In the genomic region with DNA sequence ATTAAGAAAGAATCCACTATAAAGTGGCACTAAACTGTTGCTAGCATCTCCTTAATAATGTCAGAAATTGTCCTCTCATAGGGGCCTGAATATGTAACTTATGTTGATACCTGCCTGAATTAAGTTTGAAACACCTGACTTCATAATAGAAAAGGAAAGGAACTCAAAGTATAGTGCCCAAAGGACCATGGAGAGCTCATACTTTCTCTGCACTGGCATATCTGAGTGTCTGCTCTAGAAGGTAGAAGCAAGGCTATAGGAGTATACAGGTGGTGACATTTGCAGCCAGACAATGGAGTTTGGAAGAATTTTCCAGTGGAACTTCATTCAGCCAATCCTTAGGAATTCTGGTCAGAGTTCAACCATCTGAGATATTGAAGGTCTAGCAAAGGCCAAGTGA, we compare ENCODE assay signal across 27 cellular contexts.
"Had no signal": no experiment of that assay in that cellular context is flagged by ENCODE, and none has a peak within 500 bp of the region (broad histone marks: within the 10 kb centered on the region; RNA-seq: fewer than 3 reads in every experiment).

No MANE protein-coding gene starts in this region.

- H3K4me1 ChIP-seq: colonic mucosa, esophagus muscularis mucosa, esophagus squamous epithelium, foreskin keratinocyte, gastrocnemius medialis, gastroesophageal sphincter had no signal

- H3K27me3 Mint-ChIP-seq: dendritic cell treated with granulocyte-macrophage colony-stimulating factor and Interleukin-4, amounts not matched to agents 40 ng/mL and 50 ng/mL, for 4 days; effector memory CD8-positive, alpha-beta T cell had no signal

- H3K27ac Mint-ChIP-seq: dendritic cell treated with granulocyte-macrophage colony-stimulating factor and Interleukin-4, amounts not matched to agents 40 ng/mL and 50 ng/mL, for 4 days; effector memory CD8-positive, alpha-beta T cell had no signal

- H3K4me3 ChIP-seq: colonic mucosa, coronary artery, dorsolateral prefrontal cortex, esophagus muscularis mucosa, esophagus squamous epithelium, gastrocnemius medialis, gastroesophageal sphincter, heart left ventricle, heart right ventricle had no signal

- H3K9me3 ChIP-seq: colonic mucosa, esophagus muscularis mucosa, esophagus squamous epithelium, gastrocnemius medialis, gastroesophageal sphincter had no signal

- H3K36me3 ChIP-seq: colonic mucosa, esophagus muscularis mucosa, esophagus squamous epithelium, gastrocnemius medialis, gastroesophageal sphincter, heart left ventricle, heart right ventricle had no signal

- DNase-seq: colonic mucosa; cortex of kidney; dermis blood vessel endothelial cell; dorsolateral prefrontal cortex; effector CD4-positive, alpha-beta T cell; effector CD8-positive, alpha-beta T cell; effector memory CD4-positive, alpha-beta T cell; effector memory CD8-positive, alpha-beta T cell; erythroblast; esophagus squamous epithelium; foreskin fibroblast; foreskin keratinocyte; gastrocnemius medialis; glutamatergic neuron; head of caudate nucleus; heart left ventricle; heart right ventricle had no signal

- ATAC-seq: effector memory CD8-positive, alpha-beta T cell; esophagus mucosa; foreskin keratinocyte; gastrocnemius medialis; gastroesophageal sphincter; heart left ventricle; heart right ventricle had no signal

- H3K27ac ChIP-seq: colonic mucosa, coronary artery, dorsolateral prefrontal cortex, epithelial cell of prostate, esophagus muscularis mucosa, esophagus squamous epithelium, foreskin keratinocyte, gastrocnemius medialis, gastroesophageal sphincter, heart left ventricle, heart right ventricle had no signal

- FAIRE-seq: colon, endometrium, endothelial cell of umbilical vein, frontal cortex had no signal

- H3K4me3 Mint-ChIP-seq: dendritic cell treated with granulocyte-macrophage colony-stimulating factor and Interleukin-4, amounts not matched to agents 40 ng/mL and 50 ng/mL, for 4 days; effector memory CD8-positive, alpha-beta T cell had no signal

- H3K27me3 ChIP-seq: colonic mucosa, dorsolateral prefrontal cortex, esophagus muscularis mucosa, esophagus squamous epithelium, foreskin keratinocyte, gastrocnemius medialis, gastroesophageal sphincter, heart left ventricle, heart right ventricle had no signal
